ENCODE assay signal across 8 cellular contexts in genomic region chr5:98309785-98310566, GRCh38.
DNase-seq lines count a peak whose midpoint lies in the region; ATAC-seq and TF ChIP-seq lines count a peak whose summit lies in the region.

No MANE protein-coding gene starts in this region.

- DNase-seq in DND-41 (no peak), SJSA1 (ENCODE audit: low read depth in 1 of 2, low spot score in 2 of 2) (peak; percentile 98 to 99), fibroblast of gingiva (ENCODE audit: low read depth) (peak; percentile 91), retinal pigment epithelial cell (ENCODE audit: low read depth) (no peak), ascending aorta (ENCODE audit: low spot score in 2 of 2) (no peak), NAMALWA (ENCODE audit: low spot score) (no peak)

- H3K4me3 ChIP-seq in DND-41 (ENCODE audit: low read depth in 1 of 2, low read length in 2 of 2) (no peak overlapping the region), SJSA1 (peak overlapping the region; percentile 20), retinal pigment epithelial cell (ENCODE audit: low read length) (peak overlapping the region; percentile 4), ascending aorta (no peak overlapping the region)

- H3K27ac ChIP-seq in DND-41 (ENCODE audit: low read length) (no peak overlapping the region), SJSA1 (peak overlapping the region; percentile 98), ascending aorta (no peak overlapping the region)

- no peaks in the 10 kb centered on the region for H3K9me3 ChIP-seq in DND-41 (ENCODE audit: insufficient read depth, low read length, severe bottlenecking)
- no peaks in the 10 kb centered on the region for H3K9me3 ChIP-seq in SJSA1 (replicated peaks)
- H3K9me3 ChIP-seq in ascending aorta: no peaks in the 10 kb centered on the region

- no peak overlapping the region for H3K9ac ChIP-seq in DND-41 (ENCODE audit: low read depth, low read length)

- H3K4me2 ChIP-seq in DND-41 (ENCODE audit: insufficient read depth, low read length): no peak overlapping the region

- H3K79me2 ChIP-seq in DND-41 (ENCODE audit: insufficient read depth, low read length): no peaks in the 10 kb centered on the region

- TF ChIP-seq CTCF in DND-41 (IDR thresholded peaks at IDR 0.05; ENCODE audit: borderline replicate concordance, extremely low read depth, low read length, poor library complexity, severe bottlenecking) (no peak), retinal pigment epithelial cell (conservative IDR thresholded peaks at IDR 0.05; ENCODE audit: low read depth, low read length) (no peak), ascending aorta (IDR thresholded peaks at IDR 0.05) (no peak)

- peak overlapping the region; percentile 15; the same call in 1 of the 2 replicates for H2AFZ ChIP-seq in DND-41 (ENCODE audit: low read depth, low read length)

- intact Hi-C loops in ascending aorta (cut with DNase I): no loop called here

- no peaks in the 10 kb centered on the region for H3K4me1 ChIP-seq in DND-41 (ENCODE audit: insufficient read depth, low read length)
- H3K4me1 ChIP-seq in SJSA1 (replicated peaks): peaks cover 78% of the 10 kb centered on the region
- H3K4me1 ChIP-seq in ascending aorta: no peaks in the 10 kb centered on the region

- ATAC-seq in DND-41 (ENCODE audit: insufficient read depth, low read depth) (no peak), GM19351 (IDR thresholded peaks at IDR 0.05; ENCODE audit: unreplicated experiment) (peak; percentile 75), HG03159 (IDR thresholded peaks at IDR 0.05; ENCODE audit: unreplicated experiment) (peak; percentile 69)

- H3K27me3 ChIP-seq in DND-41 (ENCODE audit: insufficient read depth, low read length, poor library complexity) (no peaks in the 10 kb centered on the region), SJSA1 (replicated peaks) (no peaks in the 10 kb centered on the region), ascending aorta (no peaks in the 10 kb centered on the region)

- H3K36me3 ChIP-seq in DND-41 (ENCODE audit: insufficient read depth, low read length) (no peaks in the 10 kb centered on the region), SJSA1 (no peaks in the 10 kb centered on the region), ascending aorta (no peaks in the 10 kb centered on the region)

- H4K20me1 ChIP-seq in DND-41 (ENCODE audit: insufficient read depth, low read length): no peaks in the 10 kb centered on the region

Comparison
In these comparisons a context has a peak if more than half of its experiments do, and no peak if none do; other contexts are left out.
1. DNase-seq: peak in SJSA1 (2 of 2) and fibroblast of gingiva (single experiment); none in DND-41 (single experiment), retinal pigment epithelial cell (single experiment), ascending aorta (0 of 2) and NAMALWA (single experiment).
2. H3K4me3 ChIP-seq: peak in SJSA1 (single experiment) and retinal pigment epithelial cell (single experiment); none in DND-41 (0 of 2) and ascending aorta (0 of 2).